8 cellular contexts compared by ENCODE assay signal in genomic region chr2:63424329-63425078, GRCh38.
A peak's percentile ranks its signal among the peaks of the same experiment; 100 is the strongest.
DNase-seq lines count a peak whose midpoint lies in the region; ATAC-seq, FAIRE-seq and TF ChIP-seq lines count a peak whose summit lies in the region.

No MANE protein-coding gene starts in this region.

- peak; percentile 43 to 78 for TF ChIP-seq RAD21 in K562 (CRISPR knock-in tag; conservative IDR thresholded peaks at IDR 0.05 in 1 of 2, IDR thresholded peaks at IDR 0.05 in 1 of 2)

- no peak for TF ChIP-seq EP300 in K562 (IDR thresholded peaks at IDR 0.05; ENCODE audit: low read length)

- no peaks in the 10 kb centered on the region for H3K27me3 ChIP-seq in K562 (ENCODE audit: control insufficient read depth in 2 of 2, insufficient read depth in 2 of 2, low read length in 2 of 2)

- intact Hi-C loops in K562 (cut with micrococcal nuclease), result loop anchor here (2.0 to 10.0 kb wide), 2 partner anchors 350 to 638 kb away; no protein-coding TSS in a partner anchor
- intact Hi-C loops in mucosa of descending colon (cut with DNase I, micrococcal nuclease), result no loop called here

- no peaks in the 10 kb centered on the region for H3K79me2 ChIP-seq in K562 (ENCODE audit: control insufficient read depth, insufficient read depth, low read length)

- H3K4me3 ChIP-seq in K562 (no peak overlapping the region), mucosa of descending colon (no peak overlapping the region)

- ATAC-seq in GM18499 (IDR thresholded peaks at IDR 0.05; ENCODE audit: insufficient read depth, unreplicated experiment) (peak; percentile 88), HG02885 (IDR thresholded peaks at IDR 0.05; ENCODE audit: poor library complexity, unreplicated experiment) (peak; percentile 94), K562 (peak; percentile 94), mucosa of descending colon (peak; percentile 54)

- H3K9me1 ChIP-seq in K562 (ENCODE audit: control insufficient read depth, insufficient read depth, low read length), result no peaks in the 10 kb centered on the region

- FAIRE-seq in K562 (lab: Jason Lieb, UNC), result peak; percentile 94

- no peaks in the 10 kb centered on the region for H4K20me1 ChIP-seq in K562 (replicated peaks; ENCODE audit: control insufficient read depth, insufficient read depth, low read length)

- TF ChIP-seq CTCF in K562 (IDR thresholded peaks at IDR 0.05 in 2 of 3, conservative IDR thresholded peaks at IDR 0.05 in 1 of 3; ENCODE audit: insufficient read depth in 2 of 3, low read depth in 1 of 3, low read length in 3 of 3) (peak; percentile 61 to 83 (median 80)), mucosa of descending colon (IDR thresholded peaks at IDR 0.05) (peak; percentile 19)

- H3K9ac ChIP-seq in K562 (ENCODE audit: insufficient read depth in 1 of 2, low read depth in 2 of 2, low read length in 2 of 2), result no peak overlapping the region

- peaks cover 2 to 5% of the 10 kb centered on the region in 2 experiments; a peak in 1 of 5 replicates for H3K4me1 ChIP-seq in K562 (replicated peaks in 1 of 2; ENCODE audit: control insufficient read depth in 2 of 2, insufficient read depth in 2 of 2, low read length in 2 of 2)
- no peaks in the 10 kb centered on the region for H3K4me1 ChIP-seq in mucosa of descending colon (ENCODE audit: low read depth)

- POLR2A ChIA-PET in K562 (lab: Yijun Ruan, JAX), result interaction anchor here (0.8 to 1.4 kb wide), 2 partner anchors 47 to 56 kb away, joined by 3 to 4 read pairs; no protein-coding TSS in a partner anchor

- DNase-seq in CD1c-positive myeloid dendritic cell (ENCODE audit: extremely low spot score) (peak; percentile 55), NCI-H69 (lab: John Stamatoyannopoulos, UW) (peak; percentile 39), K562 (ENCODE audit: extremely low read depth in 1 of 4, low spot score in 3 of 4) (peak; percentile 52 to 67 (median 55)), mucosa of descending colon (peak in 1 of 3 donors; percentile 22), UCSD-AML1 (lab: John Stamatoyannopoulos, UW; ENCODE audit: unreplicated experiment) (no peak), NCI-H774 (lab: John Stamatoyannopoulos, UW) (no peak)

- TF ChIP-seq POLR2A in K562 (conservative IDR thresholded peaks at IDR 0.05), result no peak

- peak overlapping the region; percentile 92 for H2AFZ ChIP-seq in K562 (ENCODE audit: low read depth, low read length)

- 32% methylated on average over 15 of the region's 15 CpGs for WGBS in K562 (ENCODE audit: insufficient coverage, low coverage, missing lambda C conversion rate)

- no peak overlapping the region; the same call in 1 of the 2 replicates for H3K4me2 ChIP-seq in K562 (ENCODE audit: insufficient read depth, low read length)

- H3K36me3 ChIP-seq in K562 (ENCODE audit: control insufficient read depth, insufficient read depth, low read length) (no peaks in the 10 kb centered on the region), mucosa of descending colon (ENCODE audit: low read depth) (no peaks in the 10 kb centered on the region)

- H3K9me3 ChIP-seq in K562 (replicated peaks; ENCODE audit: control insufficient read depth, insufficient read depth, low read depth, low read length), result no peaks in the 10 kb centered on the region
- no peaks in the 10 kb centered on the region for H3K9me3 ChIP-seq in mucosa of descending colon

- no TSS peak for BruUV-seq in K562 (replicated peaks; lab: Mats Ljungman, UMichigan)

- CTCF ChIA-PET in K562 (lab: Yijun Ruan, JAX; ENCODE audit: low intra/inter-chr PET ratio), result no interaction called here

- in situ Hi-C loops in K562 (cut with MboI), result no loop called here

- no peak overlapping the region for H3K27ac ChIP-seq in K562 (ENCODE audit: extremely low read depth, low read depth, low read length)

TF ChIP-seq in K562, 482 proteins besides CTCF, POLR2A, EP300 and RAD21 (continues in another document):
- TF ChIP-seq TEAD4 (IDR thresholded peaks at IDR 0.05; ENCODE audit: low read length) (0 out of 2 replicates have a peak, but pooled peaks have one; percentile 16), TEAD4 (CRISPR knock-in tag; IDR thresholded peaks at IDR 0.05; ENCODE audit: borderline replicate concordance) (no peak), RAD51 (IDR thresholded peaks at IDR 0.05; ENCODE audit: borderline replicate concordance, low read depth) (peak; percentile 66; the same call in 1 of the 2 replicates), PKNOX1 (IDR thresholded peaks at IDR 0.05) (peak; percentile 76), FUS (optimal IDR thresholded peaks at IDR 0.05; ENCODE audit: low read depth, low read length) (no peak), ZBTB7A (IDR thresholded peaks at IDR 0.05; ENCODE audit: borderline replicate concordance, control insufficient read depth, low read depth, low read length) (peak; percentile 23; the same call in 1 of the 2 replicates), MNT (conservative IDR thresholded peaks at IDR 0.05) (peak; percentile 74 to 75), THRAP3 (IDR thresholded peaks at IDR 0.05; ENCODE audit: borderline replicate concordance) (no peak), MAFK (IDR thresholded peaks at IDR 0.05; ENCODE audit: low read length) (no peak), BHLHE40 (IDR thresholded peaks at IDR 0.05; ENCODE audit: low read length) (0 out of 2 replicates have a peak, but pooled peaks have one; percentile 13), SMC3 (conservative IDR thresholded peaks at IDR 0.05; ENCODE audit: insufficient read depth, low read depth, low read length) (peak; percentile 31; the same call in 1 of the 2 replicates), CREB3L1 (IDR thresholded peaks at IDR 0.05; ENCODE audit: borderline replicate concordance, low read depth) (peak; percentile 85; the same call in 1 of the 2 replicates), HNRNPUL1 (IDR thresholded peaks at IDR 0.05; ENCODE audit: low read length) (no peak)

Comparison
In these comparisons a context has a peak if more than half of its experiments do, and no peak if none do; other contexts are left out.
1. DNase-seq: peak in CD1c-positive myeloid dendritic cell (single experiment), NCI-H69 (single experiment) and K562 (4 of 4); none in UCSD-AML1 (single experiment) and NCI-H774 (single experiment).
2. Peak in every context shown above with its lines, with median percentiles within 50 percentile points of each other: ATAC-seq.